In genomic region chr9:128276574-128277270, GRCh38 we compare ENCODE assay signal across 8 cellular contexts. TPM values are rescaled to one million over a fixed set of nuclear protein-coding genes. Genes with fewer than 3 reads are reported as not detected.
DNase-seq lines count a peak whose midpoint lies in the region; ATAC-seq and TF ChIP-seq lines count a peak whose summit lies in the region.

No MANE protein-coding gene starts in this region.

- H3K4me1 Mint-ChIP-seq in CD8-positive, alpha-beta T cell (ENCODE audit: low read depth), result peaks cover 29% of the 10 kb centered on the region
- H3K4me1 Mint-ChIP-seq in activated T-helper 17 cell treated with anti-CD3 and anti-CD28 coated beads, Interleukin-2, amount 50 U/mL, for 72 hours, result peaks cover 27% of the 10 kb centered on the region

- TF ChIP-seq CTCF in CD8-positive, alpha-beta T cell (IDR thresholded peaks at IDR 0.05), result no peak
- TF ChIP-seq CTCF in heart left ventricle (IDR thresholded peaks at IDR 0.05), result no peak
- TF ChIP-seq CTCF in prostate gland (IDR thresholded peaks at IDR 0.05), result no peak

- peak overlapping the region; percentile 75 for H3K4me3 ChIP-seq in CD8-positive, alpha-beta T cell (ENCODE audit: low read depth, low read length)
- H3K4me3 ChIP-seq in heart left ventricle (peak overlapping the region; percentile 55 to 98 (median 92)), prostate gland (peak overlapping the region; percentile 65 to 91)

- peaks cover 31% of the 10 kb centered on the region for H3K36me3 Mint-ChIP-seq in CD8-positive, alpha-beta T cell
- H3K36me3 Mint-ChIP-seq in activated T-helper 17 cell treated with anti-CD3 and anti-CD28 coated beads, Interleukin-2, amount 50 U/mL, for 72 hours (ENCODE audit: low read depth), result peaks cover 38% of the 10 kb centered on the region

- H3K4me3 Mint-ChIP-seq in CD8-positive, alpha-beta T cell, result peak overlapping the region; percentile 96
- peak overlapping the region; percentile 99 for H3K4me3 Mint-ChIP-seq in activated T-helper 17 cell treated with anti-CD3 and anti-CD28 coated beads, Interleukin-2, amount 50 U/mL, for 72 hours

- CTCF ChIA-PET in CD8-positive, alpha-beta T cell (lab: Charles Lee), result interaction anchor here (1.2 kb wide), 1 partner anchor 22 kb away, joined by 5 read pairs; no protein-coding TSS in a partner anchor

- POLR2A ChIA-PET in CD8-positive, alpha-beta T cell (lab: Charles Lee), result interaction anchor here (1.0 to 1.2 kb wide), 2 partner anchors 26 to 95 kb away, joined by 8 to 13 read pairs; partner anchors contain the start of gene URM1

- ATAC-seq in CD8-positive, alpha-beta T cell, result no peak
- no peak for ATAC-seq in activated T-helper 17 cell treated with anti-CD3 and anti-CD28 coated beads, Interleukin-2, amount 50 U/mL, for 72 hours (replicated peaks)
- ATAC-seq in heart left ventricle, result peak; percentile 2 to 25 (median 14)
- ATAC-seq in GM21528 (IDR thresholded peaks at IDR 0.05; ENCODE audit: low FRiP score, unreplicated experiment), result no peak

- H3K27me3 Mint-ChIP-seq in CD8-positive, alpha-beta T cell (ENCODE audit: low read depth), result no peaks in the 10 kb centered on the region
- H3K27me3 Mint-ChIP-seq in activated T-helper 17 cell treated with anti-CD3 and anti-CD28 coated beads, Interleukin-2, amount 50 U/mL, for 72 hours, result no peaks in the 10 kb centered on the region

- H3K9me3 ChIP-seq in CD8-positive, alpha-beta T cell (ENCODE audit: low read length), result no peaks in the 10 kb centered on the region
- H3K9me3 ChIP-seq in heart left ventricle (no peaks in the 10 kb centered on the region), prostate gland (no peaks in the 10 kb centered on the region)

- TF ChIP-seq POLR2A in heart left ventricle (IDR thresholded peaks at IDR 0.05), result no peak
- TF ChIP-seq POLR2A in prostate gland (IDR thresholded peaks at IDR 0.05), result no peak

- peak overlapping the region; percentile 76 for H3K27ac ChIP-seq in CD8-positive, alpha-beta T cell (ENCODE audit: low read depth, low read length)
- H3K27ac ChIP-seq in heart left ventricle, result peak overlapping the region; percentile 68 to 95 (median 86)
- peak overlapping the region; percentile 85 to 91 for H3K27ac ChIP-seq in prostate gland

- DNase-seq in CD8-positive, alpha-beta T cell, result peak in 1 of 7 experiments; percentile 2
- DNase-seq in HT1080 (ENCODE audit: low read depth), result peak; percentile 45
- DNase-seq in heart left ventricle, result peak in 4 of 5 donors; percentile 37 to 65 (median 50)
- DNase-seq in prostate gland (ENCODE audit: low spot score), result peak; percentile 10
- DNase-seq in activated CD4-positive, CD25-positive, alpha-beta regulatory T cell treated with anti-CD3 and anti-CD28 coated beads, Interleukin-2, amount 50 U/mL, for 72 hours, result no peak
- DNase-seq in NK-92 (lab: John Stamatoyannopoulos, UW; ENCODE audit: unreplicated experiment), result no peak

- 7 to 10% (median 9%) methylated on average over 23 of the region's 23 CpGs for WGBS in heart left ventricle, 4 donors
- 6% methylated on average over 23 of the region's 23 CpGs for WGBS in prostate gland

- no peaks in the 10 kb centered on the region for H3K9me3 Mint-ChIP-seq in CD8-positive, alpha-beta T cell
- no peaks in the 10 kb centered on the region for H3K9me3 Mint-ChIP-seq in activated T-helper 17 cell treated with anti-CD3 and anti-CD28 coated beads, Interleukin-2, amount 50 U/mL, for 72 hours

- H3K27me3 ChIP-seq in CD8-positive, alpha-beta T cell (ENCODE audit: insufficient read depth, low read length), result no peaks in the 10 kb centered on the region
- H3K27me3 ChIP-seq in heart left ventricle (no peaks in the 10 kb centered on the region), prostate gland (replicated peaks; ENCODE audit: insufficient read depth) (no peaks in the 10 kb centered on the region)

- intact Hi-C loops in CD8-positive, alpha-beta T cell (cut with DNase I, micrococcal nuclease), result loop anchor here (1.0 to 10.0 kb wide), 13 partner anchors 26 to 758 kb away; partner anchors contain the start of genes CIZ1 (in 2 of the 2), COQ4 (in 2 of the 2), TRUB2 (in 2 of the 2) and URM1 (in 2 of the 2)
- intact Hi-C loops in heart left ventricle (cut with DNase I) (no loop called here), prostate gland (cut with DNase I) (loop anchor here (10.0 kb wide), 1 partner anchor 82 kb away; the partner anchor contains the start of gene CIZ1)

- peak overlapping the region; percentile 96 for H3K27ac Mint-ChIP-seq in CD8-positive, alpha-beta T cell
- H3K27ac Mint-ChIP-seq in activated T-helper 17 cell treated with anti-CD3 and anti-CD28 coated beads, Interleukin-2, amount 50 U/mL, for 72 hours, result peak overlapping the region; percentile 100

- peaks cover 5% of the 10 kb centered on the region for H3K36me3 ChIP-seq in CD8-positive, alpha-beta T cell (ENCODE audit: insufficient read depth, low read length)
- H3K36me3 ChIP-seq in heart left ventricle (peaks cover 0 to 21% (median 20%) of the 10 kb centered on the region in 9 donors), prostate gland (no peaks in the 10 kb centered on the region)

- peaks cover 22% of the 10 kb centered on the region for H3K4me1 ChIP-seq in CD8-positive, alpha-beta T cell (ENCODE audit: insufficient read depth, low read length)
- H3K4me1 ChIP-seq in heart left ventricle, result peaks cover 0 to 41% (median 26%) of the 10 kb centered on the region in 12 donors
- H3K4me1 ChIP-seq in prostate gland (replicated peaks), result peaks cover 12% of the 10 kb centered on the region

RNA-seq across cellular contexts. Expression of gene SWI5, which starts 0.6 kb away (rescaled TPM):
- total RNA-seq in CD8-positive, alpha-beta T cell, result 1 to 10 TPM; 3.5 to 4.3 TPM
- total RNA-seq in HT1080 (2014; rRNA removed; shearing (Covaris generic)), result 51.9 and 52.7 TPM in 2 replicates
- 46.1 and 50.8 TPM in 2 replicates for polyA plus RNA-seq in HT1080 (2015; cell fraction: cytosol; rRNA removed)
- 14.3 and 18.4 TPM in 2 replicates for polyA plus RNA-seq in HT1080 (2015; cell fraction: nucleus; rRNA removed)
- total RNA-seq in activated T-helper 17 cell treated with anti-CD3 and anti-CD28 coated beads, Interleukin-2, amount 50 U/mL, for 72 hours, result 10 to 100 TPM; 12.1 to 14.9 TPM
- 10 to 100 TPM; 10.8 to 23.9 (median 18.7) TPM for total RNA-seq in heart left ventricle
- polyA plus RNA-seq in heart left ventricle, result 10 to 100 TPM; 25.8 to 30.6 TPM
- 10 to 100 TPM; 34.8 to 38.5 TPM for total RNA-seq in prostate gland

RNA-seq across cellular contexts. Expression of gene GOLGA2, which starts 0.9 kb away (rescaled TPM):
- 10 to 100 TPM; 49.9 to 59.0 TPM for total RNA-seq in CD8-positive, alpha-beta T cell
- 38.3 and 40.7 TPM in 2 replicates for total RNA-seq in HT1080 (2014; rRNA removed; shearing (Covaris generic))
- polyA plus RNA-seq in HT1080 (2015; cell fraction: cytosol; rRNA removed), result 68.1 and 78.4 TPM in 2 replicates
- polyA plus RNA-seq in HT1080 (2015; cell fraction: nucleus; rRNA removed), result 154 and 172 TPM in 2 replicates
- total RNA-seq in activated T-helper 17 cell treated with anti-CD3 and anti-CD28 coated beads, Interleukin-2, amount 50 U/mL, for 72 hours, result 10 to 100 TPM; 31.2 to 60.0 TPM
- total RNA-seq in heart left ventricle (100 to 1,000 TPM in 1 of 9 donors, 10 to 100 TPM in 8; 68.5 to 122 (median 87.4) TPM), prostate gland (100 to 1,000 TPM in 1 of 2 donors, 10 to 100 TPM in 1; 92.1 to 147 TPM)
- polyA plus RNA-seq in heart left ventricle, result 100 to 1,000 TPM in 1 of 2 donors, 10 to 100 TPM in 1; 77.7 to 144 TPM

RNA-seq across cellular contexts. Expression of gene TRUB2, which starts 45.5 kb away (rescaled TPM):
- total RNA-seq in CD8-positive, alpha-beta T cell, result 10 to 100 TPM in 1 of 2 experiments, 1 to 10 TPM in 1; 9.8 to 12.9 TPM
- 86.2 and 88.7 TPM in 2 replicates for total RNA-seq in HT1080 (2014; rRNA removed; shearing (Covaris generic))
- 19.4 and 20.1 TPM in 2 replicates for polyA plus RNA-seq in HT1080 (2015; cell fraction: cytosol; rRNA removed)
- polyA plus RNA-seq in HT1080 (2015; cell fraction: nucleus; rRNA removed), result 26.3 and 28.5 TPM in 2 replicates
- total RNA-seq in activated T-helper 17 cell treated with anti-CD3 and anti-CD28 coated beads, Interleukin-2, amount 50 U/mL, for 72 hours, result 10 to 100 TPM; 22.6 to 35.2 TPM
- total RNA-seq in heart left ventricle (10 to 100 TPM; 12.9 to 49.7 (median 34.5) TPM), prostate gland (10 to 100 TPM; 14.6 to 27.2 TPM)
- polyA plus RNA-seq in heart left ventricle, result 10 to 100 TPM; 25.3 to 25.6 TPM

RNA-seq across cellular contexts. Expression of gene COQ4, which starts 45.9 kb away (rescaled TPM):
- 10 to 100 TPM; 18.2 to 20.1 TPM for total RNA-seq in CD8-positive, alpha-beta T cell
- total RNA-seq in HT1080 (2014; rRNA removed; shearing (Covaris generic)), result 68.9 and 77.9 TPM in 2 replicates
- 50.8 and 53.2 TPM in 2 replicates for polyA plus RNA-seq in HT1080 (2015; cell fraction: cytosol; rRNA removed)
- polyA plus RNA-seq in HT1080 (2015; cell fraction: nucleus; rRNA removed), result 92.6 and 95.8 TPM in 2 replicates
- 10 to 100 TPM; 30.8 to 44.4 TPM for total RNA-seq in activated T-helper 17 cell treated with anti-CD3 and anti-CD28 coated beads, Interleukin-2, amount 50 U/mL, for 72 hours
- total RNA-seq in heart left ventricle (10 to 100 TPM; 19.0 to 43.2 (median 29.8) TPM), prostate gland (10 to 100 TPM; 57.5 to 89.6 TPM)
- polyA plus RNA-seq in heart left ventricle, result 10 to 100 TPM; 32.2 to 38.1 TPM

Comparison
In these comparisons a context has a peak if more than half of its experiments do, and no peak if none do; other contexts are left out.
1. ATAC-seq: peak in heart left ventricle (4 of 4); none in CD8-positive, alpha-beta T cell (single experiment), activated T-helper 17 cell treated with anti-CD3 and anti-CD28 coated beads, Interleukin-2, amount 50 U/mL, for 72 hours (single experiment) and GM21528 (single experiment).
2. DNase-seq: peak in HT1080 (single experiment), heart left ventricle (4 of 5) and prostate gland (single experiment); none in activated CD4-positive, CD25-positive, alpha-beta regulatory T cell treated with anti-CD3 and anti-CD28 coated beads, Interleukin-2, amount 50 U/mL, for 72 hours (single experiment) and NK-92 (single experiment).
3. intact Hi-C loops: an anchor here in CD8-positive, alpha-beta T cell (1.0 to 10.0 kb wide) and prostate gland (10.0 kb wide); none called in heart left ventricle.
4. Peak in every context shown above with its lines, with median percentiles within 50 percentile points of each other: H3K27ac ChIP-seq and H3K4me3 ChIP-seq.